Comparison of ENCODE assay signal across 8 cellular contexts in the genomic region with DNA sequence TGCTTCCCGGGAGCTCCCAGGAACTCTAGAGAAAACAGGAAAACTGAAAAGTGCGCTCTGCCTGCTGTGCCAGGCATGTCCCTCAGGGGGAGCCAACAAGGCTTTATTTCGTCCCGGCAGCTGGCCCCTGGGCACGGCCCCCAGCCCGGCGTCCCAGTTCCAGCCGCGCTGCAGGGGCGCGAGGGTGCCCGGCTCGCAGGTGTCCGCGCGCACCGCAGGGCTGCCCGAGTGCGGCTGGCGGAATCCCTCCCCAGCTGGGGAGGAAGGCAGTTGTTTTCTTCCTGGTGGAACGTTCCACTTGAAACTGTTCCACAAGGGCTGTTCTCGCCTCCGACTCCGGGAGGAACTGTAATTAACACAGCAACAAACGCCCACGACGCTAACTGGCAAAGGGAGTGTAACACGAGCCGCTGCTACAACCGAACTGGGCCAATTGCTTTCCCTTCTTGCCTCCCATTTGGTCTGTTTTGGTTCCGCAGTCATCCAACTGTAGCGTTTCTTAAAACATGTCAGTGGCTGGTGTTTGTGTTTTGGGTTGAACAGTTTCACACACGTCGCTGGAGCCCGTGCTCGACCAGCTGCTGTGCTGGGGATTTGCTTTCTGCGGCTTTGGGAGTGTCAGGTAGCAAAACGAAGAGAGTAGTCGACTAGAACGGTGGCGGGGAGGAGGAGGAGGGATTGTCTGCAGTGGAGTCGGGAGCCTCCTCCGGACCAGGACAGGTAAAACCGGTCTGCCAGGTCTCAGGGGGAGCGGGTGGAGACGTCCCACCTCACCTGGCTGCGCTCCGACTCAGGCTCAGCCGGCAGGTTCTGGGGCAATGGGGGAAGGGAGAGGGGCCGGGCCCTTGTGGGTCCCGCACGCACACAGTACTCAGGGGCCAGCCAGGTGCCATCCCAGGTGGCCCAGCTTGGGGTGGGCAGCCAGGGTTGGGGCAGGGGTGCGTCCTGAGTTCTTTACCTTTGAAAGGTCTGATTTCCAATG.
DNase-seq lines count a peak whose midpoint lies in the region; ATAC-seq and TF ChIP-seq lines count a peak whose summit lies in the region.

No MANE protein-coding gene starts in this region.

- no peaks in the 10 kb centered on the region for H3K36me3 Mint-ChIP-seq in CD8-positive, alpha-beta memory T cell
- no peaks in the 10 kb centered on the region for H3K36me3 Mint-ChIP-seq in mesothelial cell of epicardium

- peaks cover 5% of the 10 kb centered on the region for H3K4me1 ChIP-seq in CD8-positive, alpha-beta memory T cell (ENCODE audit: insufficient read depth, low read length)
- peaks cover 7% of the 10 kb centered on the region for H3K4me1 ChIP-seq in testis

- no peaks in the 10 kb centered on the region for H3K9me3 ChIP-seq in CD8-positive, alpha-beta memory T cell (ENCODE audit: low read length)
- no peaks in the 10 kb centered on the region for H3K9me3 ChIP-seq in testis

- intact Hi-C loops in testis (cut with DNase I; ENCODE audit: low total_unique reads): no loop called here

- H3K27me3 Mint-ChIP-seq in CD8-positive, alpha-beta memory T cell: peaks cover 37 to 64% of the 10 kb centered on the region in 2 donors
- H3K27me3 Mint-ChIP-seq in mesothelial cell of epicardium (ENCODE audit: low read depth): peaks cover 33% of the 10 kb centered on the region

- no peak for TF ChIP-seq POLR2A in testis (IDR thresholded peaks at IDR 0.05)

- CTCF ChIA-PET in CD8-positive, alpha-beta memory T cell (lab: Charles Lee): interaction anchor here (0.7 to 2.8 kb wide), 3 partner anchors 10 to 54 kb away, joined by 3 to 6 read pairs (median 3); no protein-coding TSS in a partner anchor

- peaks cover 11 to 21% (median 19%) of the 10 kb centered on the region in 3 donors for H3K4me1 Mint-ChIP-seq in CD8-positive, alpha-beta memory T cell
- H3K4me1 Mint-ChIP-seq in mesothelial cell of epicardium: peaks cover 27% of the 10 kb centered on the region

- ATAC-seq in GM19035 (IDR thresholded peaks at IDR 0.05; ENCODE audit: unreplicated experiment) (peak; percentile 72), HG03139 (IDR thresholded peaks at IDR 0.05; ENCODE audit: unreplicated experiment) (peak; percentile 52)

- peak overlapping the region; percentile 57 to 90 (median 83) for H3K4me3 Mint-ChIP-seq in CD8-positive, alpha-beta memory T cell
- H3K4me3 Mint-ChIP-seq in mesothelial cell of epicardium: peak overlapping the region; percentile 79

- H3K4me3 ChIP-seq in CD8-positive, alpha-beta memory T cell (ENCODE audit: low read length): peak overlapping the region; percentile 52
- H3K4me3 ChIP-seq in testis: peak overlapping the region; percentile 57 to 59

- peak in 3 of 5 donors; percentile 7 to 44 (median 27) for DNase-seq in CD8-positive, alpha-beta memory T cell
- DNase-seq in NCI-H2171 (lab: John Stamatoyannopoulos, UW) (peak; percentile 65), epithelial cell of prostate (ENCODE audit: low read depth, low spot score) (peak; percentile 67), mesothelial cell of epicardium (ENCODE audit: low spot score in 2 of 2, unreplicated experiment in 2 of 2) (peak; percentile 75 to 88), testis (peak; percentile 76)
- DNase-seq in activated CD4-positive, alpha-beta T cell treated with anti-CD3 and anti-CD28 coated beads, Interleukin-2, amount 50 U/mL, for 1 hour: peak; percentile 22

- POLR2A ChIA-PET in CD8-positive, alpha-beta memory T cell (lab: Charles Lee): no interaction called here

- H3K36me3 ChIP-seq in CD8-positive, alpha-beta memory T cell (ENCODE audit: insufficient read depth, low read length): no peaks in the 10 kb centered on the region
- no peaks in the 10 kb centered on the region for H3K36me3 ChIP-seq in testis (ENCODE audit: low read depth, missing control alignments)

- WGBS in testis, 2 donors: 0 to 2% methylated on average over 30 to 50 of the region's 53 CpGs

- peak; percentile 72 for TF ChIP-seq CTCF in mesothelial cell of epicardium (IDR thresholded peaks at IDR 0.05; ENCODE audit: unreplicated experiment)
- peak; percentile 47 to 57 (median 52) for TF ChIP-seq CTCF in testis (IDR thresholded peaks at IDR 0.05)

- H3K9me3 Mint-ChIP-seq in CD8-positive, alpha-beta memory T cell: no peaks in the 10 kb centered on the region
- no peaks in the 10 kb centered on the region for H3K9me3 Mint-ChIP-seq in mesothelial cell of epicardium

- H3K27me3 ChIP-seq in CD8-positive, alpha-beta memory T cell (ENCODE audit: insufficient read depth, low read length, poor library complexity, severe bottlenecking): peaks cover 13% of the 10 kb centered on the region
- no peaks in the 10 kb centered on the region for H3K27me3 ChIP-seq in testis

- no peak overlapping the region for H3K27ac ChIP-seq in CD8-positive, alpha-beta memory T cell (ENCODE audit: low read depth, low read length)
- H3K27ac ChIP-seq in epithelial cell of prostate (peak overlapping the region; percentile 70), testis (no peak overlapping the region)

- H3K27ac Mint-ChIP-seq in CD8-positive, alpha-beta memory T cell: peak overlapping the region in 2 of 8 donors; percentile 10 to 48
- H3K27ac Mint-ChIP-seq in mesothelial cell of epicardium: peak overlapping the region; percentile 90

Comparison
In these comparisons a context has a peak if more than half of its experiments do, and no peak if none do; other contexts are left out.
1. DNase-seq: peak in every context shown above with its lines; median percentile 82 in mesothelial cell of epicardium; 76 in testis; 67 in epithelial cell of prostate; 65 in NCI-H2171; 27 in CD8-positive, alpha-beta memory T cell; 22 in activated CD4-positive, alpha-beta T cell treated with anti-CD3 and anti-CD28 coated beads, Interleukin-2, amount 50 U/mL, for 1 hour.